In the genomic region with DNA sequence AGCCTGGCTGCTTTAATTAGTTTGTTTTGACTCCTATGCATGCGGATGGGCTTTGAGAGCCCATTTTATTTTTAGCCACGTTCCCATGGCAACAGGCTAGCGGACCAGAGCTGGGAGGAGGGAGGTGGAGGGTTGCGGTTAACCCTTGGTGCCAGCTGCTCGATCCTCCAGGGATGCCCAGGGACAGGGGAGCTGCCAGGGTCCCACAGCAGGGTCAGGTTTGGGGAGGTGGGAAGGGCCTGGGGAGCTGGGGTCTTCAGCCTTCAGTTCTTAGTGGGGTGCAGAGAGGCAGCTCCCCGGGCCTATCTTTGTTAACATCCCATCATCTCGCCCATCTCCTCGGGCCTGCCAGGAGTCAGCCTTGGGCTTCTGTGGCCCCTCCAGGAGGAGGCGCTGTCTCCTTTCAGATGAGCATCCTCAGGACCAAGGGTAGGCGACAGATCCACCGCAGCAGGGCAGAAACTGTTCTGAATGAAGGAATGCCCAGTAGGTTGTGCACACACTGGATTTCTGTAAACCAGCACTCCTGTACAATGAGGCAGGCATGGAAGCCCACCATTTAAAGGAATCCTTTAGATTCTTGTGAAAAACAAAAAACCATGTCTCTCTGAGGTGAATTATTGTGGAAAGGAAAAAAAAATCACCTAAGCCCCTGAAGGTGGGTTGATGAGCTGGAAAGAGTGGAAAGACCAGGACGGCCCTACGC, we compare ENCODE assay signal across 8 cellular contexts.
DNase-seq lines count a peak whose midpoint lies in the region; ATAC-seq and TF ChIP-seq lines count a peak whose summit lies in the region.

No MANE protein-coding gene starts in this region.

- in situ Hi-C loops in gastrocnemius medialis (cut with MboI; ENCODE audit: low sequenced_read_pairs in 4 of 4), result loop anchor here in 3 of 4 donors (5.0 to 25.0 kb wide), 2 partner anchors 86 to 246 kb away; a partner anchor contains a TSS

- no peaks in the 10 kb centered on the region for H3K36me3 ChIP-seq in ascending aorta
- H3K36me3 ChIP-seq in gastrocnemius medialis, result no peaks in the 10 kb centered on the region

- peaks cover 0 to 8% of the 10 kb centered on the region in 2 donors for H3K4me1 ChIP-seq in ascending aorta
- peaks cover 11 to 22% of the 10 kb centered on the region in 2 donors for H3K4me1 ChIP-seq in gastrocnemius medialis

- H3K4me3 ChIP-seq in ascending aorta (no peak overlapping the region), gastrocnemius medialis (no peak overlapping the region)

- DNase-seq in GF-D8 (lab: John Stamatoyannopoulos, UW), result peak; percentile 16
- DNase-seq in NCI-H187 (lab: John Stamatoyannopoulos, UW), result peak; percentile 89 to 92
- DNase-seq in T-helper 22 cell (ENCODE audit: low read depth), result peak; percentile 43
- DNase-seq in ascending aorta (ENCODE audit: low spot score in 2 of 2), result peak; percentile 33 to 89
- peak; percentile 93 for DNase-seq in hepatic stellate cell (ENCODE audit: low spot score)
- DNase-seq in gastrocnemius medialis, result peak; percentile 38 to 71

- TF ChIP-seq POLR2A in gastrocnemius medialis (IDR thresholded peaks at IDR 0.05), result no peak

- ATAC-seq in HG02571 (IDR thresholded peaks at IDR 0.05; ENCODE audit: unreplicated experiment), result peak; percentile 70
- ATAC-seq in gastrocnemius medialis, result peak; percentile 63 to 65
- no peak for ATAC-seq in HG03469 (IDR thresholded peaks at IDR 0.05; ENCODE audit: unreplicated experiment)

- no peaks in the 10 kb centered on the region for H3K27me3 ChIP-seq in ascending aorta
- no peaks in the 10 kb centered on the region for H3K27me3 ChIP-seq in gastrocnemius medialis

- intact Hi-C loops in ascending aorta (cut with DNase I), result loop anchor here (1.0 to 5.0 kb wide), 4 partner anchors 85 to 446 kb away; no protein-coding TSS in a partner anchor
- intact Hi-C loops in gastrocnemius medialis (cut with DNase I; ENCODE audit: low total_unique reads), result loop anchor here (1.0 to 10.0 kb wide), 4 partner anchors 85 to 446 kb away; no protein-coding TSS in a partner anchor

- no peaks in the 10 kb centered on the region for H3K9me3 ChIP-seq in ascending aorta
- H3K9me3 ChIP-seq in gastrocnemius medialis, result no peaks in the 10 kb centered on the region

- no peak overlapping the region for H3K27ac ChIP-seq in ascending aorta
- H3K27ac ChIP-seq in gastrocnemius medialis, result no peak overlapping the region

- peak; percentile 63 to 85 (median 82) for TF ChIP-seq CTCF in ascending aorta (IDR thresholded peaks at IDR 0.05)
- peak; percentile 79 to 91 (median 88) for TF ChIP-seq CTCF in gastrocnemius medialis (IDR thresholded peaks at IDR 0.05 in 4 of 5, conservative IDR thresholded peaks at IDR 0.05 in 1 of 5)

Comparison
In these comparisons a context has a peak if more than half of its experiments do, and no peak if none do; other contexts are left out.
1. DNase-seq: peak in every context shown above with its lines; median percentile 93 in hepatic stellate cell; 90 in NCI-H187; 61 in ascending aorta; 54 in gastrocnemius medialis; 43 in T-helper 22 cell; 16 in GF-D8.